Comparison of ENCODE assay signal across 8 cellular contexts in genomic region chr10:117174439-117175214, GRCh38. TPM values are rescaled to one million over a fixed set of nuclear protein-coding genes. Genes with fewer than 3 reads are reported as not detected.
A peak's percentile ranks its signal among the peaks of the same experiment; 100 is the strongest.
DNase-seq lines count a peak whose midpoint lies in the region; ATAC-seq, FAIRE-seq and TF ChIP-seq lines count a peak whose summit lies in the region.

No MANE protein-coding gene starts in this region.

- H3K4me3 ChIP-seq in OCI-LY3 (ENCODE audit: low read length) (peak overlapping the region; percentile 73), fibroblast of lung (replicated peaks in 1 of 4; ENCODE audit: control extremely low read depth in 1 of 4, insufficient read depth in 1 of 4, low read depth in 3 of 4, low read length in 4 of 4) (peak overlapping the region in 3 of 4 experiments; percentile 12 to 39 (median 38))

- 0 out of 2 replicates have a peak, but pooled peaks cover 5% of the 10 kb centered on the region for H3K27me3 ChIP-seq in OCI-LY3 (ENCODE audit: low read depth, low read length)
- peaks cover 6% of the 10 kb centered on the region for H3K27me3 ChIP-seq in fibroblast of lung (ENCODE audit: control insufficient read depth, insufficient read depth, low read length)

- no peaks in the 10 kb centered on the region for H3K9me3 Mint-ChIP-seq in activated T-cell treated with anti-CD3 and anti-CD28 coated beads, Interleukin-2, amount 50 U/mL, for 24 hours
- no peaks in the 10 kb centered on the region for H3K9me3 Mint-ChIP-seq in natural killer cell treated with Interleukin-12 subunit alpha and Interleukin-12 subunit beta and Interleukin-15 and Interleukin-18, amount 100 ng/mL, for 72 hours
- H3K9me3 Mint-ChIP-seq in stimulated activated naive B cell treated with anti-CD40 and anti-IgM and Interleukin-4, amounts not matched to agents 10 μg/mL and 1 μg/mL and 100 μg/mL, for 72 hours: peaks cover 0 to 1% of the 10 kb centered on the region in 2 donors

- peak; percentile 83 for ATAC-seq in GM21390 (IDR thresholded peaks at IDR 0.05; ENCODE audit: unreplicated experiment)
- ATAC-seq in natural killer cell treated with Interleukin-12 subunit alpha and Interleukin-12 subunit beta and Interleukin-15 and Interleukin-18, amount 100 ng/mL, for 72 hours: peak; percentile 61 to 77
- peak; percentile 82 to 85 for ATAC-seq in stimulated activated naive B cell treated with anti-CD40 and anti-IgM and Interleukin-4, amounts not matched to agents 10 μg/mL and 1 μg/mL and 100 μg/mL, for 72 hours (replicated peaks)

- H3K27ac ChIP-seq in OCI-LY3 (ENCODE audit: low read length) (no peak overlapping the region), fibroblast of lung (ENCODE audit: insufficient read depth, low read length) (no peak overlapping the region)

- peaks cover 20% of the 10 kb centered on the region for H3K4me1 Mint-ChIP-seq in activated T-cell treated with anti-CD3 and anti-CD28 coated beads, Interleukin-2, amount 50 U/mL, for 24 hours (ENCODE audit: low read depth)
- H3K4me1 Mint-ChIP-seq in natural killer cell treated with Interleukin-12 subunit alpha and Interleukin-12 subunit beta and Interleukin-15 and Interleukin-18, amount 100 ng/mL, for 72 hours (ENCODE audit: low read depth in 2 of 2): peaks cover 17 to 19% of the 10 kb centered on the region in 2 donors
- H3K4me1 Mint-ChIP-seq in stimulated activated naive B cell treated with anti-CD40 and anti-IgM and Interleukin-4, amounts not matched to agents 10 μg/mL and 1 μg/mL and 100 μg/mL, for 72 hours: peaks cover 14 to 19% of the 10 kb centered on the region in 2 donors

- H3K4me1 ChIP-seq in OCI-LY3 (ENCODE audit: low read length): 0 out of 2 replicates have a peak, but pooled peaks cover 3% of the 10 kb centered on the region
- no peaks in the 10 kb centered on the region for H3K4me1 ChIP-seq in fibroblast of lung (ENCODE audit: control insufficient read depth, extremely low read depth, insufficient read depth, low read length)

- H3K9ac ChIP-seq in OCI-LY3 (ENCODE audit: low read length) (no peak overlapping the region), fibroblast of lung (ENCODE audit: insufficient read depth, low read length) (no peak overlapping the region)

- no peak for FAIRE-seq in D721Med (lab: Jason Lieb, UNC)
- no peak for FAIRE-seq in HTR-8/SVneo (lab: Jason Lieb, UNC)

- peak; percentile 88 for TF ChIP-seq CTCF in D721Med (IDR thresholded peaks at IDR 0.05; ENCODE audit: insufficient read depth, missing control alignments)
- TF ChIP-seq CTCF in OCI-LY3 (IDR thresholded peaks at IDR 0.05; ENCODE audit: low read depth, low read length): peak; percentile 69
- TF ChIP-seq CTCF in fibroblast of lung (conservative IDR thresholded peaks at IDR 0.05 in 1 of 2, IDR thresholded peaks at IDR 0.05 in 1 of 2; ENCODE audit: low read depth in 1 of 2, low read length in 2 of 2): peak; percentile 87 to 93

- H2AFZ ChIP-seq in OCI-LY3 (ENCODE audit: low read depth, low read length) (peak overlapping the region; percentile 81), fibroblast of lung (ENCODE audit: low read length) (peak overlapping the region; percentile 88)

- H3K27ac Mint-ChIP-seq in activated T-cell treated with anti-CD3 and anti-CD28 coated beads, Interleukin-2, amount 50 U/mL, for 24 hours: peak overlapping the region; percentile 64
- no peak overlapping the region for H3K27ac Mint-ChIP-seq in natural killer cell treated with Interleukin-12 subunit alpha and Interleukin-12 subunit beta and Interleukin-15 and Interleukin-18, amount 100 ng/mL, for 72 hours
- no peak overlapping the region for H3K27ac Mint-ChIP-seq in stimulated activated naive B cell treated with anti-CD40 and anti-IgM and Interleukin-4, amounts not matched to agents 10 μg/mL and 1 μg/mL and 100 μg/mL, for 72 hours

- no peaks in the 10 kb centered on the region for H4K20me1 ChIP-seq in OCI-LY3 (ENCODE audit: insufficient read depth, low read length)
- H4K20me1 ChIP-seq in fibroblast of lung (ENCODE audit: control insufficient read depth, extremely low read depth, insufficient read depth, low read length): peaks cover 2% of the 10 kb centered on the region

- no peaks in the 10 kb centered on the region for H3K79me2 ChIP-seq in OCI-LY3 (ENCODE audit: low read length)
- no peaks in the 10 kb centered on the region for H3K79me2 ChIP-seq in fibroblast of lung (ENCODE audit: control insufficient read depth, insufficient read depth, low read length)

- no peaks in the 10 kb centered on the region for H3K36me3 ChIP-seq in OCI-LY3 (replicated peaks; ENCODE audit: low read depth, low read length)
- H3K36me3 ChIP-seq in fibroblast of lung (ENCODE audit: control insufficient read depth, insufficient read depth, low read length): no peaks in the 10 kb centered on the region

- H3K9me3 ChIP-seq in OCI-LY3 (ENCODE audit: insufficient read depth, low read length) (no peaks in the 10 kb centered on the region), fibroblast of lung (ENCODE audit: control insufficient read depth, insufficient read depth, low read depth, low read length) (no peaks in the 10 kb centered on the region)

- no peaks in the 10 kb centered on the region for H3K36me3 Mint-ChIP-seq in activated T-cell treated with anti-CD3 and anti-CD28 coated beads, Interleukin-2, amount 50 U/mL, for 24 hours (ENCODE audit: low read depth)
- no peaks in the 10 kb centered on the region for H3K36me3 Mint-ChIP-seq in natural killer cell treated with Interleukin-12 subunit alpha and Interleukin-12 subunit beta and Interleukin-15 and Interleukin-18, amount 100 ng/mL, for 72 hours
- no peaks in the 10 kb centered on the region for H3K36me3 Mint-ChIP-seq in stimulated activated naive B cell treated with anti-CD40 and anti-IgM and Interleukin-4, amounts not matched to agents 10 μg/mL and 1 μg/mL and 100 μg/mL, for 72 hours

- no peak for DNase-seq in D721Med (ENCODE audit: insufficient read length, low spot score)
- DNase-seq in HTR-8/SVneo (ENCODE audit: insufficient read length, low spot score): peak; percentile 59
- peak; percentile 89 for DNase-seq in activated T-cell treated with anti-CD3 and anti-CD28 coated beads, Interleukin-2, amount 50 U/mL, for 24 hours
- peak; percentile 55 to 63 for DNase-seq in fibroblast of lung (ENCODE audit: low read depth in 2 of 2)
- DNase-seq in natural killer cell treated with Interleukin-12 subunit alpha and Interleukin-12 subunit beta and Interleukin-15 and Interleukin-18, amount 100 ng/mL, for 72 hours (ENCODE audit: low spot score): peak; percentile 77
- DNase-seq in stimulated activated naive B cell treated with anti-CD40 and anti-IgM and Interleukin-4, amounts not matched to agents 10 μg/mL and 1 μg/mL and 100 μg/mL, for 72 hours: peak; percentile 70

- peak overlapping the region; percentile 87 for H3K4me2 ChIP-seq in OCI-LY3 (ENCODE audit: low read length)
- peak overlapping the region; percentile 90 for H3K4me2 ChIP-seq in fibroblast of lung (ENCODE audit: extremely low read depth, insufficient read depth, low read length)

- peak overlapping the region; percentile 77 for H3K4me3 Mint-ChIP-seq in activated T-cell treated with anti-CD3 and anti-CD28 coated beads, Interleukin-2, amount 50 U/mL, for 24 hours
- peak overlapping the region; percentile 90 for H3K4me3 Mint-ChIP-seq in natural killer cell treated with Interleukin-12 subunit alpha and Interleukin-12 subunit beta and Interleukin-15 and Interleukin-18, amount 100 ng/mL, for 72 hours
- H3K4me3 Mint-ChIP-seq in stimulated activated naive B cell treated with anti-CD40 and anti-IgM and Interleukin-4, amounts not matched to agents 10 μg/mL and 1 μg/mL and 100 μg/mL, for 72 hours: peak overlapping the region; percentile 79 to 82

- H3K27me3 Mint-ChIP-seq in activated T-cell treated with anti-CD3 and anti-CD28 coated beads, Interleukin-2, amount 50 U/mL, for 24 hours: peaks cover 41% of the 10 kb centered on the region
- peaks cover 26 to 33% of the 10 kb centered on the region in 2 donors for H3K27me3 Mint-ChIP-seq in natural killer cell treated with Interleukin-12 subunit alpha and Interleukin-12 subunit beta and Interleukin-15 and Interleukin-18, amount 100 ng/mL, for 72 hours
- peaks cover 53 to 80% of the 10 kb centered on the region in 2 donors for H3K27me3 Mint-ChIP-seq in stimulated activated naive B cell treated with anti-CD40 and anti-IgM and Interleukin-4, amounts not matched to agents 10 μg/mL and 1 μg/mL and 100 μg/mL, for 72 hours

RNA-seq across cellular contexts. Expression of gene KCNK18, which starts 22.7 kb away (rescaled TPM):
- not detected in 2 replicates for total RNA-seq in fibroblast of lung
- not detected in 2 replicates for polyA plus RNA-seq in fibroblast of lung
- polyA plus RNA-seq in fibroblast of lung (2012): not detected in 2 replicates
- not detected in 2 replicates for polyA minus RNA-seq in fibroblast of lung (ENCODE audit: low replicate concordance)
- total RNA-seq in natural killer cell treated with Interleukin-12 subunit alpha and Interleukin-12 subunit beta and Interleukin-15 and Interleukin-18, amount 100 ng/mL, for 72 hours: not detected

RNA-seq across cellular contexts. Expression of gene VAX1, which starts 36.6 kb away (rescaled TPM):
- total RNA-seq in fibroblast of lung: not detected in 2 replicates
- not detected in 2 replicates for polyA plus RNA-seq in fibroblast of lung
- polyA plus RNA-seq in fibroblast of lung (2012): not detected in 2 replicates
- polyA minus RNA-seq in fibroblast of lung (ENCODE audit: low replicate concordance): not detected in 2 replicates
- total RNA-seq in natural killer cell treated with Interleukin-12 subunit alpha and Interleukin-12 subunit beta and Interleukin-15 and Interleukin-18, amount 100 ng/mL, for 72 hours: not detected
